In the genomic region with DNA sequence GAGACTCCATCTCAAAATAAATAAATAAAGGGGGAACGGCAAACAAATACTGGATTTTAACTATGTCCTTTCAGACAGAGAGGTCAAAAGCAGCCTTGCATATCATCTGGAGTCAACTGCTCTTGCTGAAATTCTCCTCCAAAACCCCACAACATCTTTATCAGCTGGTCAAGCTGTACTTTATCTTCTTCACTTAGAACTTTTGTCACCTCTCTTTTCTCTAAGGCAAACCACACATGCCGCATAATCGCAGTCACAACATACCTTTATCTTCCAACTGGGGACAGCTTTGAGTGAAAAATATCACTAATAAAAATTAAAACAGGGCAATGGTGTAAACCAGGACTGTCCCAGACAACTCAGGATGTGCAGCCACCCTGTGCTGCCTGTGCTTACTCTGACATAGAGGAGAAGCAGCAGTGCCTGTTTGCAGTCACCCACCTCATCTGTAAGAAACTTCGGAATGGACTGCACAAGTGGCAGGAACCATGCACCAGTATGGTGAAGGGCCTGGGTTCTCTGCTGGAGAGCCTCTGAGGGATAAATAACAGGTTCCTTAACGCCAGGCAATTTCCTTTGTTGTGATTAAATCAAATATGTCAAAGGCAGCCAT, we compare ENCODE assay signal across 1 cellular context.
TF ChIP-seq lines count a peak whose summit lies in the region.

No MANE protein-coding gene starts in this region.

TF ChIP-seq in K562, 482 proteins besides CTCF, POLR2A, EP300 and RAD21:
- 0 out of 4 replicates have a peak, but pooled peaks of 1 of the 2 experiments have one; percentile 54 for TF ChIP-seq MLLT1 (IDR thresholded peaks at IDR 0.05)
- TF ChIP-seq STAT5A (IDR thresholded peaks at IDR 0.05; ENCODE audit: borderline replicate concordance, low read length) = 0 out of 2 replicates have a peak, but pooled peaks have one; percentile 16
- peak; percentile 31 to 61; a peak in 2 of 4 replicates for TF ChIP-seq KDM1A (IDR thresholded peaks at IDR 0.05)
- no peak for TF ChIP-seq NUFIP1 (IDR thresholded peaks at IDR 0.05; ENCODE audit: partially characterized antibody)
- TF ChIP-seq TEAD4 (IDR thresholded peaks at IDR 0.05; ENCODE audit: low read length) = peak; percentile 68
- no peak for TF ChIP-seq TEAD4 (CRISPR knock-in tag; IDR thresholded peaks at IDR 0.05; ENCODE audit: borderline replicate concordance)
- peak; percentile 52; the same call in 1 of the 2 replicates for TF ChIP-seq SMARCA4 (IDR thresholded peaks at IDR 0.05)
- TF ChIP-seq FUS (optimal IDR thresholded peaks at IDR 0.05; ENCODE audit: low read depth, low read length) = no peak
- TF ChIP-seq TCF3 (CRISPR knock-in tag; IDR thresholded peaks at IDR 0.05) = peak; percentile 75
- peak; percentile 68 for TF ChIP-seq TAL1 (IDR thresholded peaks at IDR 0.05)
- peak; percentile 79 for TF ChIP-seq SMAD4 (CRISPR knock-in tag; conservative IDR thresholded peaks at IDR 0.05)
- peak; percentile 85 for TF ChIP-seq CBFA2T3 (IDR thresholded peaks at IDR 0.05)
- TF ChIP-seq MEIS2 (IDR thresholded peaks at IDR 0.05; ENCODE audit: partially characterized antibody) = peak; percentile 58
- TF ChIP-seq, protein P1, sequence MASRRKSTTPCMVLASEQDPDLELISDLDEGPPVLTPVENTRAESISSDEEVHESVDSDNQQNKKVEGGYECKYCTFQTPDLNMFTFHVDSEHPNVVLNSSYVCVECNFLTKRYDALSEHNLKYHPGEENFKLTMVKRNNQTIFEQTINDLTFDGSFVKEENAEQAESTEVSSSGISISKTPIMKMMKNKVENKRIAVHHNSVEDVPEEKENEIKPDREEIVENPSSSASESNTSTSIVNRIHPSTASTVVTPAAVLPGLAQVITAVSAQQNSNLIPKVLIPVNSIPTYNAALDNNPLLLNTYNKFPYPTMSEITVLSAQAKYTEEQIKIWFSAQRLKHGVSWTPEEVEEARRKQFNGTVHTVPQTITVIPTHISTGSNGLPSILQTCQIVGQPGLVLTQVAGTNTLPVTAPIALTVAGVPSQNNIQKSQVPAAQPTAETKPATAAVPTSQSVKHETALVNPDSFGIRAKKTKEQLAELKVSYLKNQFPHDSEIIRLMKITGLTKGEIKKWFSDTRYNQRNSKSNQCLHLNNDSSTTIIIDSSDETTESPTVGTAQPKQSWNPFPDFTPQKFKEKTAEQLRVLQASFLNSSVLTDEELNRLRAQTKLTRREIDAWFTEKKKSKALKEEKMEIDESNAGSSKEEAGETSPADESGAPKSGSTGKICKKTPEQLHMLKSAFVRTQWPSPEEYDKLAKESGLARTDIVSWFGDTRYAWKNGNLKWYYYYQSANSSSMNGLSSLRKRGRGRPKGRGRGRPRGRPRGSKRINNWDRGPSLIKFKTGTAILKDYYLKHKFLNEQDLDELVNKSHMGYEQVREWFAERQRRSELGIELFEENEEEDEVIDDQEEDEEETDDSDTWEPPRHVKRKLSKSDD (conservative IDR thresholded peaks at IDR 0.05; ENCODE audit: low read length) = no peak
- TF ChIP-seq SOX6 (IDR thresholded peaks at IDR 0.05) = peak; percentile 57
- peak; percentile 30; the same call in 1 of the 2 replicates for TF ChIP-seq ESRRA (IDR thresholded peaks at IDR 0.05; ENCODE audit: borderline replicate concordance, low read depth)
- TF ChIP-seq MTA2 (IDR thresholded peaks at IDR 0.05; ENCODE audit: low read depth) = 0 out of 2 replicates have a peak, but pooled peaks have one; percentile 26
- peak; percentile 74 for TF ChIP-seq CBFA2T2 (conservative IDR thresholded peaks at IDR 0.05)
- 0 out of 2 replicates have a peak, but pooled peaks have one; percentile 13 for TF ChIP-seq CXXC5 (CRISPR knock-in tag; IDR thresholded peaks at IDR 0.05)
- no peak for TF ChIP-seq PBX2 (CRISPR knock-in tag; IDR thresholded peaks at IDR 0.05; ENCODE audit: low read depth)
- TF ChIP-seq PBX2 (tag; conservative IDR thresholded peaks at IDR 0.05; ENCODE audit: low read depth) = peak; percentile 61
- peak; percentile 79 for TF ChIP-seq NCOR1 (IDR thresholded peaks at IDR 0.05)
- peak; percentile 75 for TF ChIP-seq ARID1B (IDR thresholded peaks at IDR 0.05)
- no peak for TF ChIP-seq ZNF696 (CRISPR knock-in tag; conservative IDR thresholded peaks at IDR 0.05)
- no peak for TF ChIP-seq RFX5 (IDR thresholded peaks at IDR 0.05; ENCODE audit: low read depth, low read length)
- no peak for TF ChIP-seq DNMT1 (IDR thresholded peaks at IDR 0.05)
- TF ChIP-seq DPF2 (IDR thresholded peaks at IDR 0.05) = peak; percentile 56; the same call in 1 of the 2 replicates
- peak in 1 of 2 experiments; percentile 66; a peak in 1 of 4 replicates for TF ChIP-seq RCOR1 (IDR thresholded peaks at IDR 0.05; ENCODE audit: borderline replicate concordance in 1 of 2, low read depth in 2 of 2, low read length in 2 of 2)
